ENCODE assay signal across 8 cellular contexts in the genomic region with DNA sequence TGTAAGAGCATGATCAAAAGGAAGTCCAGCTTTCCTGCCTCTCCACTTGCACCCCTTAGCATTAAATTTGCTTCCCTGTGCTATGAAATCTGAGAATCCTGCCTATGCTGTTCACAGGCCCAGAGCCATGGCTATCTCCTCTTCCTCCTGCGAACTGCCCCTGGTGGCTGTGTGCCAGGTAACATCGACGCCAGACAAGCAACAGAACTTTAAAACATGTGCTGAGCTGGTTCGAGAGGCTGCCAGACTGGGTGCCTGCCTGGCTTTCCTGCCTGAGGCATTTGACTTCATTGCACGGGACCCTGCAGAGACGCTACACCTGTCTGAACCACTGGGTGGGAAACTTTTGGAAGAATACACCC. TPM values are rescaled to one million over a fixed set of nuclear protein-coding genes. Genes with fewer than 3 reads are reported as not detected.
DNase-seq lines count a peak whose midpoint lies in the region; ATAC-seq and TF ChIP-seq lines count a peak whose summit lies in the region.

No MANE protein-coding gene starts in this region.

- WGBS in aorta, 2 donors, result 9 to 11% methylated on average over 6 of the region's 6 CpGs

- DNase-seq in CD4-positive, CD25-positive, alpha-beta regulatory T cell, result peak in 1 of 3 donors; percentile 39
- DNase-seq in NAMALWA (ENCODE audit: low spot score), result peak; percentile 77
- no peak for DNase-seq in chondrocyte (ENCODE audit: low spot score)
- no peak for DNase-seq in memory B cell (ENCODE audit: low spot score in 2 of 2)
- DNase-seq in aorta, result no peak
- DNase-seq in AG08396 (ENCODE audit: low spot score), result no peak
- DNase-seq in hypothalamus (lab: John Stamatoyannopoulos, UW), result no peak

- H3K9me3 ChIP-seq in CD4-positive, CD25-positive, alpha-beta regulatory T cell (ENCODE audit: control insufficient read depth in 2 of 2, low read length in 2 of 2), result no peaks in the 10 kb centered on the region
- no peaks in the 10 kb centered on the region for H3K9me3 ChIP-seq in aorta (ENCODE audit: control insufficient read depth, low read length)

- peaks cover 22% of the 10 kb centered on the region for H3K36me3 Mint-ChIP-seq in CD4-positive, CD25-positive, alpha-beta regulatory T cell
- H3K36me3 Mint-ChIP-seq in chondrocyte (ENCODE audit: low read depth) (peaks cover 28% of the 10 kb centered on the region), memory B cell (peaks cover 20% of the 10 kb centered on the region)

- H3K27ac Mint-ChIP-seq in CD4-positive, CD25-positive, alpha-beta regulatory T cell, result peak overlapping the region; percentile 45 to 95 (median 92)
- H3K27ac Mint-ChIP-seq in chondrocyte (ENCODE audit: unreplicated experiment) (peak overlapping the region; percentile 97), memory B cell (peak overlapping the region; percentile 87)

- no peak for ATAC-seq in CD4-positive, CD25-positive, alpha-beta regulatory T cell (ENCODE audit: low read depth in 2 of 2)
- ATAC-seq in memory B cell (ENCODE audit: low read depth), result no peak
- no peak for ATAC-seq in aorta (ENCODE audit: low FRiP score)
- ATAC-seq in HG03565 (IDR thresholded peaks at IDR 0.05; ENCODE audit: unreplicated experiment), result no peak

- H3K4me1 ChIP-seq in CD4-positive, CD25-positive, alpha-beta regulatory T cell (ENCODE audit: control insufficient read depth, insufficient read depth, low read length, poor library complexity, severe bottlenecking), result peaks cover 54% of the 10 kb centered on the region
- peaks cover 0 to 3% of the 10 kb centered on the region in 2 donors for H3K4me1 ChIP-seq in aorta (ENCODE audit: control insufficient read depth in 1 of 2, insufficient read depth in 2 of 2, low read length in 2 of 2)

- peak overlapping the region; percentile 93 for H3K4me3 ChIP-seq in CD4-positive, CD25-positive, alpha-beta regulatory T cell (ENCODE audit: low read depth, low read length)
- peak overlapping the region; percentile 0 to 65 for H3K4me3 ChIP-seq in aorta (ENCODE audit: low read length in 2 of 2)

- H3K4me3 Mint-ChIP-seq in CD4-positive, CD25-positive, alpha-beta regulatory T cell, result peak overlapping the region; percentile 85 to 97 (median 96)
- peak overlapping the region; percentile 90 for H3K4me3 Mint-ChIP-seq in chondrocyte (ENCODE audit: unreplicated experiment)
- H3K4me3 Mint-ChIP-seq in memory B cell, result peak overlapping the region; percentile 98

- peaks cover 38% of the 10 kb centered on the region for H3K36me3 ChIP-seq in CD4-positive, CD25-positive, alpha-beta regulatory T cell (ENCODE audit: control insufficient read depth, insufficient read depth, low read length)
- H3K36me3 ChIP-seq in aorta (ENCODE audit: control insufficient read depth in 1 of 2, insufficient read depth in 2 of 2, low read length in 1 of 2), result peaks cover 3 to 14% of the 10 kb centered on the region in 2 donors

- peak overlapping the region; percentile 91 for H3K27ac ChIP-seq in CD4-positive, CD25-positive, alpha-beta regulatory T cell (ENCODE audit: insufficient read depth, low read length, poor library complexity, severe bottlenecking)
- peak overlapping the region in 1 of 2 donors; percentile 62 for H3K27ac ChIP-seq in aorta (ENCODE audit: low read depth in 1 of 2, low read length in 2 of 2)

- no peaks in the 10 kb centered on the region for H3K9me3 Mint-ChIP-seq in CD4-positive, CD25-positive, alpha-beta regulatory T cell
- H3K9me3 Mint-ChIP-seq in chondrocyte (ENCODE audit: low read depth) (no peaks in the 10 kb centered on the region), memory B cell (no peaks in the 10 kb centered on the region)

- no peak for TF ChIP-seq CTCF in chondrocyte (IDR thresholded peaks at IDR 0.05)

- peaks cover 8% of the 10 kb centered on the region for H3K27me3 Mint-ChIP-seq in CD4-positive, CD25-positive, alpha-beta regulatory T cell
- H3K27me3 Mint-ChIP-seq in chondrocyte (ENCODE audit: low read depth) (no peaks in the 10 kb centered on the region), memory B cell (no peaks in the 10 kb centered on the region)

- H3K27me3 ChIP-seq in CD4-positive, CD25-positive, alpha-beta regulatory T cell (ENCODE audit: control insufficient read depth, insufficient read depth, low read length), result no peaks in the 10 kb centered on the region
- H3K27me3 ChIP-seq in aorta (ENCODE audit: control insufficient read depth in 1 of 2, insufficient read depth in 2 of 2, low read length in 1 of 2), result no peaks in the 10 kb centered on the region

- peaks cover 18 to 68% (median 39%) of the 10 kb centered on the region in 4 donors for H3K4me1 Mint-ChIP-seq in CD4-positive, CD25-positive, alpha-beta regulatory T cell
- peaks cover 54% of the 10 kb centered on the region for H3K4me1 Mint-ChIP-seq in chondrocyte (ENCODE audit: low read depth)
- H3K4me1 Mint-ChIP-seq in memory B cell, result peaks cover 40% of the 10 kb centered on the region

- intact Hi-C loops in aorta (cut with DNase I), result loop anchor here in 1 of 2 donors (5.0 kb wide), 1 partner anchor 72 kb away; a partner anchor contains a TSS

RNA-seq across cellular contexts. Expression of a gene that starts 1.1 kb away (rescaled TPM):
- total RNA-seq in CD4-positive, CD25-positive, alpha-beta regulatory T cell, result 28.2 TPM
- polyA plus RNA-seq in CD4-positive, CD25-positive, alpha-beta regulatory T cell, result 10 to 100 TPM; 21.1 to 24.5 (median 22.2) TPM
- total RNA-seq in chondrocyte, result 25.3 to 33.1 TPM (median 27.6 TPM) in 3 replicates
- total RNA-seq in aorta, result 10 to 100 TPM; 31.1 to 41.6 TPM
- polyA plus RNA-seq in aorta, result 10 to 100 TPM; 47.6 to 50.5 TPM

RNA-seq across cellular contexts. Expression of a gene that starts 1.2 kb away (rescaled TPM):
- total RNA-seq in CD4-positive, CD25-positive, alpha-beta regulatory T cell, result 48.0 TPM
- polyA plus RNA-seq in CD4-positive, CD25-positive, alpha-beta regulatory T cell, result 100 to 1,000 TPM in 2 of 4 donors, 10 to 100 TPM in 2; 90.9 to 109 (median 98.6) TPM
- 53.7 to 58.7 TPM (median 57.9 TPM) in 3 replicates for total RNA-seq in chondrocyte
- 10 to 100 TPM; 36.4 to 42.3 TPM for total RNA-seq in aorta
- polyA plus RNA-seq in aorta, result 100 to 1,000 TPM in 1 of 2 donors, 10 to 100 TPM in 1; 74.6 to 116 TPM

RNA-seq across cellular contexts. Expression of a gene that starts 13.5 kb away (rescaled TPM):
- 40.9 TPM for total RNA-seq in CD4-positive, CD25-positive, alpha-beta regulatory T cell
- 10 to 100 TPM; 39.5 to 46.4 (median 41.8) TPM for polyA plus RNA-seq in CD4-positive, CD25-positive, alpha-beta regulatory T cell
- total RNA-seq in chondrocyte (34.7 to 38.3 TPM (median 36.7 TPM) in 3 replicates), aorta (10 to 100 TPM; 44.7 to 46.8 TPM)
- polyA plus RNA-seq in aorta, result 10 to 100 TPM; 25.2 to 39.7 TPM

RNA-seq across cellular contexts. Expression of a gene that starts 20.8 kb away (rescaled TPM):
- not detected for total RNA-seq in CD4-positive, CD25-positive, alpha-beta regulatory T cell
- polyA plus RNA-seq in CD4-positive, CD25-positive, alpha-beta regulatory T cell, result under 1 TPM in 2 of 4 donors, not detected in 2; 0.28 to 0.46 TPM
- 1.1 to 4.4 TPM (median 1.6 TPM) in 3 replicates for total RNA-seq in chondrocyte
- total RNA-seq in aorta, result 1 to 10 TPM in 1 of 2 donors, under 1 TPM in 1; 0.78 to 2.5 TPM
- polyA plus RNA-seq in aorta, result 10 to 100 TPM in 1 of 2 donors, 1 to 10 TPM in 1; 7.9 to 14.8 TPM

RNA-seq across cellular contexts. Expression of a gene that starts 29.6 kb away (rescaled TPM):
- not detected for total RNA-seq in CD4-positive, CD25-positive, alpha-beta regulatory T cell
- polyA plus RNA-seq in CD4-positive, CD25-positive, alpha-beta regulatory T cell, result under 1 TPM in 1 of 4 donors, not detected in 3; 0.05 TPM
- total RNA-seq in chondrocyte (0.12 to 0.26 TPM (median 0.12 TPM) in 3 replicates), aorta (under 1 TPM; 0.24 to 0.26 TPM)
- not detected for polyA plus RNA-seq in aorta
